In genomic region chr19:4984106-4984380, GRCh38 we compare ENCODE assay signal across 18 cellular contexts. TPM values are rescaled to one million over a fixed set of nuclear protein-coding genes. Genes with fewer than 3 reads are reported as not detected.
DNase-seq lines count a peak whose midpoint lies in the region; ATAC-seq and TF ChIP-seq lines count a peak whose summit lies in the region.
"Had no signal": no experiment of that assay in that cellular context is flagged by ENCODE, and none has a peak within 500 bp of the region (broad histone marks: within the 10 kb centered on the region; RNA-seq: fewer than 3 reads in every experiment).

No MANE protein-coding gene starts in this region.

- H3K4me3 Mint-ChIP-seq in Caco-2 (ENCODE audit: unreplicated experiment): no peak overlapping the region
- H3K4me3 Mint-ChIP-seq: B cell; CD8-positive, alpha-beta T cell had no signal

- no peaks in the 10 kb centered on the region for H3K27me3 Mint-ChIP-seq in Caco-2 (ENCODE audit: insufficient read depth, unreplicated experiment)
- H3K27me3 Mint-ChIP-seq: B cell, IgD-negative memory B cell had no signal

- no peaks in the 10 kb centered on the region for H3K36me3 ChIP-seq in Caco-2 (ENCODE audit: control insufficient read depth, insufficient read depth, low read length)
- 0 out of 2 replicates have a peak, but pooled peaks cover 4% of the 10 kb centered on the region for H3K36me3 ChIP-seq in OCI-LY1 (ENCODE audit: insufficient read depth, low read length)
- H3K36me3 ChIP-seq in left ventricle myocardium inferior: peaks cover 4% of the 10 kb centered on the region
- H3K36me3 ChIP-seq in prostate gland: no peaks in the 10 kb centered on the region
- H3K36me3 ChIP-seq: Peyer's patch had no signal

- H3K4me3 ChIP-seq in Caco-2 (ENCODE audit: low read depth, low read length) (no peak overlapping the region), OCI-LY1 (ENCODE audit: low read depth, low read length, poor library complexity, severe bottlenecking) (no peak overlapping the region), left ventricle myocardium inferior (no peak overlapping the region), prostate gland (no peak overlapping the region)
- H3K4me3 ChIP-seq: Peyer's patch had no signal

- H3K27ac ChIP-seq in OCI-LY1 (ENCODE audit: low read depth, low read length, poor library complexity, severe bottlenecking): peak overlapping the region; percentile 61
- peak overlapping the region; percentile 40 for H3K27ac ChIP-seq in left ventricle myocardium inferior (replicated peaks)
- H3K27ac ChIP-seq in prostate gland: peak overlapping the region; percentile 42 to 85
- H3K27ac ChIP-seq: Peyer's patch had no signal

- H3K4me2 ChIP-seq in OCI-LY1 (ENCODE audit: low read length): no peak overlapping the region; the same call in 1 of the 2 replicates

- no peaks in the 10 kb centered on the region for H3F3A ChIP-seq in OCI-LY1 (ENCODE audit: insufficient read depth, low read length)

- TF ChIP-seq CTCF in Caco-2 (IDR thresholded peaks at IDR 0.05; ENCODE audit: insufficient read depth in 1 of 2, low read depth in 1 of 2, low read length in 1 of 2, severe bottlenecking in 1 of 2, unreplicated experiment in 1 of 2): no peak
- TF ChIP-seq CTCF in OCI-LY1 (IDR thresholded peaks at IDR 0.05; ENCODE audit: low read length): no peak
- TF ChIP-seq CTCF in left ventricle myocardium inferior (IDR thresholded peaks at IDR 0.05; ENCODE audit: borderline replicate concordance): no peak
- no peak for TF ChIP-seq CTCF in prostate gland (IDR thresholded peaks at IDR 0.05)

- BruUV-seq in Caco-2 (replicated peaks; lab: Mats Ljungman, UMichigan): no TSS peak

- no peak overlapping the region for H2AFZ ChIP-seq in OCI-LY1 (ENCODE audit: low read length)

- no peaks in the 10 kb centered on the region for H3K9me3 Mint-ChIP-seq in Caco-2 (ENCODE audit: unreplicated experiment)
- H3K9me3 Mint-ChIP-seq: CD8-positive, alpha-beta T cell; IgD-negative memory B cell had no signal

- no peak overlapping the region for H3K9ac ChIP-seq in OCI-LY1 (ENCODE audit: low read length)

- peaks cover 25% of the 10 kb centered on the region for H3K4me1 ChIP-seq in Caco-2
- H3K4me1 ChIP-seq in OCI-LY1 (ENCODE audit: insufficient read depth, low read length, severe bottlenecking): peaks cover 65% of the 10 kb centered on the region
- peaks cover 82% of the 10 kb centered on the region for H3K4me1 ChIP-seq in left ventricle myocardium inferior
- peaks cover 37% of the 10 kb centered on the region for H3K4me1 ChIP-seq in prostate gland (replicated peaks)

- CTCF ChIA-PET in Caco-2 (lab: Charles Lee): no interaction called here

- H3K79me2 ChIP-seq in OCI-LY1 (ENCODE audit: insufficient read depth, low read length): 0 out of 2 replicates have a peak, but pooled peaks cover 6% of the 10 kb centered on the region

- H3K36me3 Mint-ChIP-seq in Caco-2 (ENCODE audit: insufficient read depth, unreplicated experiment): peaks cover 16% of the 10 kb centered on the region

- POLR2A ChIA-PET in Caco-2 (lab: Charles Lee): no interaction called here

- no peaks in the 10 kb centered on the region for H3K27me3 ChIP-seq in Caco-2 (replicated peaks; ENCODE audit: control insufficient read depth, insufficient read depth, low read length)
- no peaks in the 10 kb centered on the region for H3K27me3 ChIP-seq in OCI-LY1 (ENCODE audit: insufficient read depth, low read length)
- no peaks in the 10 kb centered on the region for H3K27me3 ChIP-seq in left ventricle myocardium inferior (ENCODE audit: low read depth)
- H3K27me3 ChIP-seq in prostate gland (replicated peaks; ENCODE audit: insufficient read depth): no peaks in the 10 kb centered on the region
- H3K27me3 ChIP-seq: Peyer's patch had no signal

- H3K9me3 ChIP-seq in Caco-2 (no peaks in the 10 kb centered on the region), OCI-LY1 (ENCODE audit: low read length) (no peaks in the 10 kb centered on the region), left ventricle myocardium inferior (replicated peaks) (no peaks in the 10 kb centered on the region), prostate gland (no peaks in the 10 kb centered on the region)
- H3K9me3 ChIP-seq: Peyer's patch had no signal

- peak overlapping the region; percentile 50 for H3K27ac Mint-ChIP-seq in Caco-2 (ENCODE audit: unreplicated experiment)
- H3K27ac Mint-ChIP-seq: B cell; CD8-positive, alpha-beta T cell; IgD-negative memory B cell had no signal

- TF ChIP-seq POLR2A in prostate gland (IDR thresholded peaks at IDR 0.05): no peak

- WGBS in prostate gland: 85% methylated on average over 7 of the region's 7 CpGs

- no peaks in the 10 kb centered on the region for H4K20me1 ChIP-seq in OCI-LY1 (ENCODE audit: insufficient read depth, low read length)

- DNase-seq in Caco-2: no peak
- no peak for DNase-seq in left ventricle myocardium inferior
- no peak for DNase-seq in prostate gland (ENCODE audit: low spot score)
- DNase-seq in GF-D8 (lab: John Stamatoyannopoulos, UW): no peak
- DNase-seq in SHP77 treated with DMSO at 0.1 percent for 48 hours (lab: John Stamatoyannopoulos, UW): no peak
- DNase-seq: CD8-positive, alpha-beta T cell; DND-41; GDM1; NCI-H1694; NCI-H2107; NCI-H226; NCI-H524 treated with DMSO at 0.1 percent for 48 hours; Peyer's patch; SIG-M5 had no signal

- peaks cover 19% of the 10 kb centered on the region for H3K4me1 Mint-ChIP-seq in Caco-2 (ENCODE audit: low read depth, unreplicated experiment)

- intact Hi-C loops in Caco-2 (cut with micrococcal nuclease; ENCODE audit: unreplicated experiment): no loop called here
- intact Hi-C loops in left ventricle myocardium inferior (cut with micrococcal nuclease): no loop called here
- intact Hi-C loops in prostate gland (cut with DNase I): no loop called here

- H3K9me2 ChIP-seq in OCI-LY1 (ENCODE audit: low read depth, low read length): no peaks in the 10 kb centered on the region

- no peak for ATAC-seq in HG02981 (IDR thresholded peaks at IDR 0.05; ENCODE audit: unreplicated experiment)
- ATAC-seq: CD8-positive, alpha-beta T cell had no signal

RNA-seq across cellular contexts. Expression of gene KDM4B, which starts 15.1 kb away (rescaled TPM):
- total RNA-seq in Caco-2 (2022) (27.4 and 30.9 TPM in 2 replicates), left ventricle myocardium inferior (34.1 TPM), prostate gland (100 to 1,000 TPM in 1 of 2 donors, 10 to 100 TPM in 1; 74.6 to 136 TPM)
